ENCODE assay signal across 1 cellular context in genomic region chr9:110278080-110278707, GRCh38.
TF ChIP-seq lines count a peak whose summit lies in the region.

No MANE protein-coding gene starts in this region.

TF ChIP-seq in K562, 482 proteins besides CTCF, POLR2A, EP300 and RAD21:
- TF ChIP-seq SRSF1 (IDR thresholded peaks at IDR 0.05; ENCODE audit: low read depth, low read length) (no peak), TAF7 (tag; IDR thresholded peaks at IDR 0.05) (no peak), FOSL1 (tag; conservative IDR thresholded peaks at IDR 0.05) (0 out of 2 replicates have a peak, but pooled peaks have one; percentile 12), POLR2B (IDR thresholded peaks at IDR 0.05; ENCODE audit: low read depth, partially characterized antibody) (no peak)
TF ChIP-seq in K562: peak in this region for 1.
